In genomic region chr2:109523121-109523520, GRCh38 we compare ENCODE assay signal across 12 cellular contexts.
DNase-seq lines count a peak whose midpoint lies in the region; ATAC-seq and TF ChIP-seq lines count a peak whose summit lies in the region.
"Had no signal": no experiment of that assay in that cellular context is flagged by ENCODE, and none has a peak within 500 bp of the region (broad histone marks: within the 10 kb centered on the region; RNA-seq: fewer than 3 reads in every experiment).

No MANE protein-coding gene starts in this region.

- no peak overlapping the region for H2BK5ac ChIP-seq in neuronal stem cell (ENCODE audit: low read length)

- TF ChIP-seq CTCF in spleen (IDR thresholded peaks at IDR 0.05 in 8 of 11, conservative IDR thresholded peaks at IDR 0.05 in 3 of 11) = no peak

- intact Hi-C loops in spleen (cut with DNase I; ENCODE audit: low total_unique reads) = no loop called here

- H3K27ac ChIP-seq in BLaER1 (no peak overlapping the region), neuronal stem cell (replicated peaks; ENCODE audit: low read length) (no peak overlapping the region), spleen (no peak overlapping the region)
- H3K27ac ChIP-seq in BLaER1 treated with 17β-estradiol and CSF1 and Interleukin-3, amounts not matched to agents 10 nM and 100 nM = no peak overlapping the region
- H3K27ac ChIP-seq: A549, HL-60 had no signal

- WGBS in neuronal stem cell (ENCODE audit: extremely low coverage in 2 of 2, insufficient read length in 2 of 2, insufficient replicate concordance in 1 of 2), 2 donors = no CpG with 5 or more reads among the region's 6 CpGs
- 71 to 79% (median 73%) methylated on average over 4 to 6 of the region's 6 CpGs for WGBS in spleen, 5 donors

- peak overlapping the region; percentile 15 for H2AFZ ChIP-seq in neuronal stem cell (ENCODE audit: low read length)

- no peak overlapping the region for H3K4me3 ChIP-seq in BLaER1
- H3K4me3 ChIP-seq in BLaER1 treated with 17β-estradiol and CSF1 and Interleukin-3, amounts not matched to agents 10 nM and 100 nM = no peak overlapping the region
- peak overlapping the region in 1 of 2 donors; percentile 49 for H3K4me3 ChIP-seq in neuronal stem cell (ENCODE audit: low read length in 2 of 2)
- no peak overlapping the region for H3K4me3 ChIP-seq in spleen
- H3K4me3 ChIP-seq: A549 had no signal

- H3K4ac ChIP-seq in neuronal stem cell (ENCODE audit: low read length) = no peak overlapping the region

- no peaks in the 10 kb centered on the region for H4K20me1 ChIP-seq in BLaER1
- H4K20me1 ChIP-seq in BLaER1 treated with 17β-estradiol and CSF1 and Interleukin-3, amounts not matched to agents 10 nM and 100 nM = no peaks in the 10 kb centered on the region

- H2BK12ac ChIP-seq in neuronal stem cell (ENCODE audit: low read length) = no peak overlapping the region

- TF ChIP-seq POLR2A in spleen (IDR thresholded peaks at IDR 0.05) = no peak

- H3K27me3 ChIP-seq in BLaER1 (no peaks in the 10 kb centered on the region), neuronal stem cell (ENCODE audit: control insufficient read depth in 3 of 3, insufficient read depth in 3 of 3, low read depth in 1 of 3, low read length in 3 of 3) (peaks cover 0 to 2% (median 0%) of the 10 kb centered on the region in 3 experiments), spleen (replicated peaks in 1 of 7) (peaks cover 0 to 8% (median 0%) of the 10 kb centered on the region in 7 donors)
- no peaks in the 10 kb centered on the region for H3K27me3 ChIP-seq in BLaER1 treated with 17β-estradiol and CSF1 and Interleukin-3, amounts not matched to agents 10 nM and 100 nM

- H3K9me3 ChIP-seq in BLaER1 (no peaks in the 10 kb centered on the region), neuronal stem cell (replicated peaks in 1 of 2; ENCODE audit: control insufficient read depth in 2 of 2, insufficient read depth in 1 of 2, low read depth in 1 of 2, low read length in 2 of 2) (no peaks in the 10 kb centered on the region), spleen (no peaks in the 10 kb centered on the region)
- no peaks in the 10 kb centered on the region for H3K9me3 ChIP-seq in BLaER1 treated with 17β-estradiol and CSF1 and Interleukin-3, amounts not matched to agents 10 nM and 100 nM (replicated peaks in 1 of 11)
- H3K9me3 ChIP-seq: A549 had no signal

- no peak overlapping the region for H3K23ac ChIP-seq in neuronal stem cell (ENCODE audit: low read depth, low read length, poor library complexity)

- no peak overlapping the region for H3K9ac ChIP-seq in BLaER1
- H3K9ac ChIP-seq in BLaER1 treated with 17β-estradiol and CSF1 and Interleukin-3, amounts not matched to agents 10 nM and 100 nM = no peak overlapping the region
- H3K9ac ChIP-seq in neuronal stem cell (ENCODE audit: low read depth, low read length, poor library complexity) = no peak overlapping the region

- H3K79me1 ChIP-seq in neuronal stem cell (ENCODE audit: low read depth, low read length) = peaks cover 2% of the 10 kb centered on the region

- H3K4me2 ChIP-seq in BLaER1 (peak overlapping the region; percentile 56; the same call in 1 of the 2 replicates), neuronal stem cell (ENCODE audit: insufficient read depth, low read length, poor library complexity, severe bottlenecking) (no peak overlapping the region)
- peak overlapping the region in 6 of 11 experiments; percentile 16 to 85 (median 60); a peak in 7 of 22 replicates for H3K4me2 ChIP-seq in BLaER1 treated with 17β-estradiol and CSF1 and Interleukin-3, amounts not matched to agents 10 nM and 100 nM
- H3K4me2 ChIP-seq: A549 had no signal

- peak overlapping the region; percentile 35 for H3K18ac ChIP-seq in neuronal stem cell (ENCODE audit: low read length)

- H4K91ac ChIP-seq in neuronal stem cell (ENCODE audit: low read depth, low read length, poor library complexity) = no peak overlapping the region

- no peak overlapping the region for H2BK15ac ChIP-seq in neuronal stem cell (ENCODE audit: low read length)

- H3K14ac ChIP-seq in neuronal stem cell (ENCODE audit: low read length) = no peak overlapping the region

- no peak for ATAC-seq in HG03196 (IDR thresholded peaks at IDR 0.05; ENCODE audit: unreplicated experiment)
- ATAC-seq: HCT116 had no signal

- H3K4me1 ChIP-seq in BLaER1 (peaks cover 85% of the 10 kb centered on the region), neuronal stem cell (ENCODE audit: control insufficient read depth in 2 of 2, insufficient read depth in 1 of 2, low read depth in 1 of 2, low read length in 2 of 2) (peaks cover 4 to 5% of the 10 kb centered on the region in 2 donors), spleen (no peaks in the 10 kb centered on the region)
- peaks cover 0 to 86% (median 64%) of the 10 kb centered on the region in 10 experiments; a peak in 14 of 20 replicates for H3K4me1 ChIP-seq in BLaER1 treated with 17β-estradiol and CSF1 and Interleukin-3, amounts not matched to agents 10 nM and 100 nM
- H3K4me1 ChIP-seq: A549 had no signal

- no peak overlapping the region for H2AK5ac ChIP-seq in neuronal stem cell (ENCODE audit: low read depth, low read length)

- H3K36me3 ChIP-seq in BLaER1 (no peaks in the 10 kb centered on the region), neuronal stem cell (replicated peaks in 1 of 2; ENCODE audit: control insufficient read depth in 2 of 2, insufficient read depth in 2 of 2, low read length in 2 of 2) (no peaks in the 10 kb centered on the region), spleen (no peaks in the 10 kb centered on the region)
- no peaks in the 10 kb centered on the region for H3K36me3 ChIP-seq in BLaER1 treated with 17β-estradiol and CSF1 and Interleukin-3, amounts not matched to agents 10 nM and 100 nM

- no peak overlapping the region for H4K8ac ChIP-seq in neuronal stem cell (ENCODE audit: low read depth, low read length)

- DNase-seq in neuronal stem cell (ENCODE audit: low spot score) (no peak), spleen (peak; percentile 56)
- DNase-seq in stimulated activated CD4-positive, alpha-beta T cell treated with anti-CD3 and anti-CD28 coated beads, Interleukin-4, amount 100 ng/mL, for 24 hours = no peak
- no peak for DNase-seq in stimulated activated CD4-positive, alpha-beta T cell treated with anti-CD3 and anti-CD28 coated beads, Interleukin-1b, Interleukin-23, amount 100 ng/mL, for 48 hours
- DNase-seq: Calu3, DMS 273 treated with DMSO at 0.1 percent for 48 hours had no signal

- no peak overlapping the region for H2BK120ac ChIP-seq in neuronal stem cell (ENCODE audit: low read depth, low read length)
